Comparison of ENCODE assay signal across 1 cellular context in the genomic region with DNA sequence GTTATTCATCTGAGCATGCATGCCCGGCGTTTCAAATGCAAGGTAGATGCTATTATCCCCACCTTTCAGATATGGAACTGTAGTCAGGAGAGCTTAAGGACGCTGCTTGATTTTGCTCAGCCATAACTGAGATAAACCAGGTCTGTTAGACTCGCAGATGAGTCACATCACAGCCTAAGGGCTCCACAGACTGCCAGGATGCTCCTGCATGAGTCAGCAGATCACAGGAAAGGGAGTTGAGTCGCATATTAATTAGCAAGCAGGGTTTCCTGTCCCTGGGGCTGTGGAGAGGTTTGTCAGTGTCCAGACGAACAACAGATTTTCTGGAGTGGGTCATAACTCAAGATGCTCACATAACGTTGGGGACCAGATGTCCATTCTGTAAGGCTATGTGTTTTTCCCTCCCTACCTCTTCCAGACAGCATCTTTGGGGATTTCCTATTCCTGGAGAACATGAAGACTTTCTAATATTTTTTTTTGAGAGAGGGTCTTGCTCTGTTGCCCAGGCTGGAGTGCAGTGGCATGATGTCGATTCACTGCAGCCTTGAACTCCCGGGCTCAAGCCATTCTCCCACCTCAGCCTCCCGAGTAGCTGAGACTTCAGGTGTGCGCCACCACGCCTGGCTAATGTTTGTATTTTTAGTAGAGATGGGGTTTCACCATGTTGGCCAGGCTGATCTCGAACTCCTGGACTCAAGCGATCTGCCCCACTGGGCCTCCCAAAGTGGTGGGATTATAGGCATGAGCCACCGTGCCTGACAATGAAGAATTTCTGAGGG.
TF ChIP-seq lines count a peak whose summit lies in the region.

No MANE protein-coding gene starts in this region.

TF ChIP-seq in IMR-90, 13 proteins besides CTCF, POLR2A, EP300 and RAD21 (continued from another document):
- TF ChIP-seq, protein P1, sequence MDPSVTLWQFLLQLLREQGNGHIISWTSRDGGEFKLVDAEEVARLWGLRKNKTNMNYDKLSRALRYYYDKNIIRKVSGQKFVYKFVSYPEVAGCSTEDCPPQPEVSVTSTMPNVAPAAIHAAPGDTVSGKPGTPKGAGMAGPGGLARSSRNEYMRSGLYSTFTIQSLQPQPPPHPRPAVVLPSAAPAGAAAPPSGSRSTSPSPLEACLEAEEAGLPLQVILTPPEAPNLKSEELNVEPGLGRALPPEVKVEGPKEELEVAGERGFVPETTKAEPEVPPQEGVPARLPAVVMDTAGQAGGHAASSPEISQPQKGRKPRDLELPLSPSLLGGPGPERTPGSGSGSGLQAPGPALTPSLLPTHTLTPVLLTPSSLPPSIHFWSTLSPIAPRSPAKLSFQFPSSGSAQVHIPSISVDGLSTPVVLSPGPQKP (IDR thresholded peaks at IDR 0.05; ENCODE audit: borderline replicate concordance, low read depth, low read length) = no peak
- TF ChIP-seq NFE2L2 (IDR thresholded peaks at IDR 0.05; ENCODE audit: low read depth, low read length) (peak; percentile 88), RFX5 (IDR thresholded peaks at IDR 0.05; ENCODE audit: low read depth, low read length) (no peak), RCOR1 (IDR thresholded peaks at IDR 0.05; ENCODE audit: insufficient replicate concordance, low read length) (peak; percentile 41)
